20 cellular contexts compared by ENCODE assay signal in genomic region chr17:73338050-73338491, GRCh38. TPM values are rescaled to one million over a fixed set of nuclear protein-coding genes. Genes with fewer than 3 reads are reported as not detected.
A peak's percentile ranks its signal among the peaks of the same experiment; 100 is the strongest.
DNase-seq lines count a peak whose midpoint lies in the region; ATAC-seq and TF ChIP-seq lines count a peak whose summit lies in the region.
"Had no signal": no experiment of that assay in that cellular context is flagged by ENCODE, and none has a peak within 500 bp of the region (broad histone marks: within the 10 kb centered on the region; RNA-seq: fewer than 3 reads in every experiment).

No MANE protein-coding gene starts in this region.

- WGBS in SK-N-SH (ENCODE audit: low lambda C conversion rate) = 94% methylated on average over 13 of the region's 13 CpGs
- WGBS in esophagus muscularis mucosa = 42% methylated on average over 12 of the region's 13 CpGs

- no peaks in the 10 kb centered on the region for H3K36me3 Mint-ChIP-seq in nephron progenitor cell (ENCODE audit: low read depth)

- peaks cover 9% of the 10 kb centered on the region for H3F3A ChIP-seq in SK-N-SH (replicated peaks; ENCODE audit: insufficient read depth)

- peaks cover 3% of the 10 kb centered on the region for H3K27me3 Mint-ChIP-seq in nephron progenitor cell (ENCODE audit: low read depth, poor library complexity)
- H3K27me3 Mint-ChIP-seq: dendritic cell treated with granulocyte-macrophage colony-stimulating factor and Interleukin-4, amounts not matched to agents 40 ng/mL and 50 ng/mL, for 4 days; memory B cell had no signal

- H3K9me2 ChIP-seq in SK-N-SH = no peaks in the 10 kb centered on the region

- CTCF ChIA-PET in SK-N-SH (lab: Yijun Ruan, JAX) = interaction anchor here (0.9 to 2.0 kb wide), 2 partner anchors 27 to 83 kb away, joined by 3 to 9 read pairs; no protein-coding TSS in a partner anchor

- no peaks in the 10 kb centered on the region for H3K79me2 ChIP-seq in SK-N-SH (ENCODE audit: insufficient read depth)

- intact Hi-C loops in esophagus muscularis mucosa (cut with DNase I) = no loop called here
- intact Hi-C loops in uterus (cut with DNase I; ENCODE audit: low total_unique reads) = no loop called here

- peaks cover 13 to 34% of the 10 kb centered on the region in 2 experiments for H3K4me1 ChIP-seq in SK-N-SH (ENCODE audit: control insufficient read depth in 1 of 2, insufficient read depth in 2 of 2, low read depth in 1 of 2, low read length in 1 of 2)
- peaks cover 21 to 50% (median 45%) of the 10 kb centered on the region in 4 donors for H3K4me1 ChIP-seq in esophagus muscularis mucosa
- H3K4me1 ChIP-seq in uterus = peaks cover 0 to 16% of the 10 kb centered on the region in 2 donors

- no peak overlapping the region for H3K4me2 ChIP-seq in SK-N-SH

- TF ChIP-seq EP300 in SK-N-SH (IDR thresholded peaks at IDR 0.05; ENCODE audit: borderline replicate concordance in 1 of 2, low read depth in 1 of 2, low read length in 1 of 2) (no peak), esophagus muscularis mucosa (IDR thresholded peaks at IDR 0.05) (no peak)

- H3K27ac ChIP-seq in SK-N-SH (ENCODE audit: low read depth in 2 of 2, low read length in 1 of 2) = no peak overlapping the region
- peak overlapping the region; percentile 66 to 76 (median 67) for H3K27ac ChIP-seq in esophagus muscularis mucosa (replicated peaks in 1 of 4)
- peak overlapping the region; percentile 89 to 90 for H3K27ac ChIP-seq in uterus
- H3K27ac ChIP-seq: 22Rv1, HL-60, VCaP had no signal

- H3K36me3 ChIP-seq in SK-N-SH (replicated peaks in 1 of 2; ENCODE audit: control insufficient read depth in 1 of 2, insufficient read depth in 2 of 2, low read length in 1 of 2) = no peaks in the 10 kb centered on the region
- no peaks in the 10 kb centered on the region for H3K36me3 ChIP-seq in esophagus muscularis mucosa
- no peaks in the 10 kb centered on the region for H3K36me3 ChIP-seq in uterus
- H3K36me3 ChIP-seq: heart right ventricle, MG63 had no signal

- H2AFZ ChIP-seq in SK-N-SH (ENCODE audit: low read depth) = no peak overlapping the region

- H3K9me3 ChIP-seq in SK-N-SH (no peaks in the 10 kb centered on the region), esophagus muscularis mucosa (no peaks in the 10 kb centered on the region), uterus (no peaks in the 10 kb centered on the region)
- H3K9me3 ChIP-seq: heart right ventricle, MG63 had no signal

- H3K4me1 Mint-ChIP-seq in nephron progenitor cell = peaks cover 68% of the 10 kb centered on the region
- H3K4me1 Mint-ChIP-seq: memory B cell had no signal

- ATAC-seq in SK-N-SH treated with all-trans-retinoic acid at 6 μM for 48 hours (no peak), HG03045 (IDR thresholded peaks at IDR 0.05; ENCODE audit: unreplicated experiment) (no peak)

- TF ChIP-seq POLR2A in esophagus muscularis mucosa (IDR thresholded peaks at IDR 0.05; ENCODE audit: low read depth) (no peak), uterus (IDR thresholded peaks at IDR 0.05) (peak in 1 of 2 donors; percentile 13)

- DNase-seq in SK-N-SH (peak; percentile 38), esophagus muscularis mucosa (ENCODE audit: extremely low spot score) (no peak), nephron progenitor cell (peak; percentile 49), uterus (peak; percentile 46 to 66), GDM1 (lab: John Stamatoyannopoulos, UW) (no peak), germinal center (ENCODE audit: low spot score) (no peak)
- DNase-seq: activated T-cell treated with anti-CD3 and anti-CD28 coated beads, Interleukin-2, amount 50 U/mL, for 48 hours; DMS79 treated with DMSO at 0.1 percent for 48 hours; MG63; NCI-H226; RPMI8226; stimulated activated CD8-positive, alpha-beta memory T cell treated with anti-CD3 and anti-CD28 coated beads, Interleukin-4, amount 100 ng/mL, for 48 hours had no signal

- H3K27me3 ChIP-seq in SK-N-SH (ENCODE audit: insufficient read depth) (no peaks in the 10 kb centered on the region), esophagus muscularis mucosa (no peaks in the 10 kb centered on the region), uterus (no peaks in the 10 kb centered on the region)
- H3K27me3 ChIP-seq: heart right ventricle, MG63 had no signal

- no peak for TF ChIP-seq RAD21 in SK-N-SH (IDR thresholded peaks at IDR 0.05; ENCODE audit: low read length)

- peak overlapping the region; percentile 94 for H3K27ac Mint-ChIP-seq in nephron progenitor cell
- H3K27ac Mint-ChIP-seq: dendritic cell treated with granulocyte-macrophage colony-stimulating factor and Interleukin-4, amounts not matched to agents 40 ng/mL and 50 ng/mL, for 4 days had no signal

- H3K9ac ChIP-seq in SK-N-SH = no peak overlapping the region

- TF ChIP-seq CTCF in SK-N-SH (IDR thresholded peaks at IDR 0.05) (no peak), esophagus muscularis mucosa (IDR thresholded peaks at IDR 0.05) (no peak), nephron progenitor cell (IDR thresholded peaks at IDR 0.05) (no peak), uterus (IDR thresholded peaks at IDR 0.05) (no peak)

- H3K4me3 Mint-ChIP-seq in nephron progenitor cell = no peak overlapping the region
- H3K4me3 Mint-ChIP-seq: dendritic cell treated with granulocyte-macrophage colony-stimulating factor and Interleukin-4, amounts not matched to agents 40 ng/mL and 50 ng/mL, for 4 days; memory B cell had no signal

- H3K4me3 ChIP-seq in SK-N-SH (ENCODE audit: low read depth in 2 of 2, low read length in 1 of 2) (no peak overlapping the region), esophagus muscularis mucosa (peak overlapping the region; percentile 17 to 40 (median 33)), uterus (peak overlapping the region in 1 of 2 donors; percentile 20)
- H3K4me3 ChIP-seq: heart right ventricle, MG63 had no signal

- H3K9me3 Mint-ChIP-seq in nephron progenitor cell = no peaks in the 10 kb centered on the region
- H3K9me3 Mint-ChIP-seq: dendritic cell treated with granulocyte-macrophage colony-stimulating factor and Interleukin-4, amounts not matched to agents 40 ng/mL and 50 ng/mL, for 4 days; memory B cell had no signal

- no peaks in the 10 kb centered on the region for H4K20me1 ChIP-seq in SK-N-SH (ENCODE audit: insufficient read depth)

- POLR2A ChIA-PET in SK-N-SH (lab: Yijun Ruan, JAX) = no interaction called here

TF ChIP-seq in SK-N-SH, 30 proteins besides CTCF, POLR2A, EP300 and RAD21 (continues in another document):
- TF ChIP-seq EZH2phosphoT487 (IDR thresholded peaks at IDR 0.05; ENCODE audit: borderline replicate concordance, low read depth) (no peak), CHD2 (IDR thresholded peaks at IDR 0.05; ENCODE audit: low read length, partially characterized antibody) (no peak), ELF1 (IDR thresholded peaks at IDR 0.05) (no peak)

TF ChIP-seq in SK-N-SH treated with all-trans-retinoic acid at 6 μM for 48 hours, 23 proteins besides CTCF, POLR2A, EP300 and RAD21 (continues in another document):
- TF ChIP-seq RARB (CRISPR knock-in tag; IDR thresholded peaks at IDR 0.05) = no peak
- TF ChIP-seq, protein P1, sequence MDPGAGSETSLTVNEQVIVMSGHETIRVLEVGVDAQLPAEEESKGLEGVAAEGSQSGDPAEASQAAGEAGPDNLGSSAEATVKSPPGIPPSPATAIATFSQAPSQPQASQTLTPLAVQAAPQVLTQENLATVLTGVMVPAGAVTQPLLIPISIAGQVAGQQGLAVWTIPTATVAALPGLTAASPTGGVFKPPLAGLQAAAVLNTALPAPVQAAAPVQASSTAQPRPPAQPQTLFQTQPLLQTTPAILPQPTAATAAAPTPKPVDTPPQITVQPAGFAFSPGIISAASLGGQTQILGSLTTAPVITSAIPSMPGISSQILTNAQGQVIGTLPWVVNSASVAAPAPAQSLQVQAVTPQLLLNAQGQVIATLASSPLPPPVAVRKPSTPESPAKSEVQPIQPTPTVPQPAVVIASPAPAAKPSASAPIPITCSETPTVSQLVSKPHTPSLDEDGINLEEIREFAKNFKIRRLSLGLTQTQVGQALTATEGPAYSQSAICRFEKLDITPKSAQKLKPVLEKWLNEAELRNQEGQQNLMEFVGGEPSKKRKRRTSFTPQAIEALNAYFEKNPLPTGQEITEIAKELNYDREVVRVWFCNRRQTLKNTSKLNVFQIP (CRISPR knock-in tag; IDR thresholded peaks at IDR 0.05; ENCODE audit: borderline replicate concordance, low read depth) = no peak
- no peak for TF ChIP-seq ZNF565 (CRISPR knock-in tag; conservative IDR thresholded peaks at IDR 0.05; ENCODE audit: low read depth)
- TF ChIP-seq, protein P2, sequence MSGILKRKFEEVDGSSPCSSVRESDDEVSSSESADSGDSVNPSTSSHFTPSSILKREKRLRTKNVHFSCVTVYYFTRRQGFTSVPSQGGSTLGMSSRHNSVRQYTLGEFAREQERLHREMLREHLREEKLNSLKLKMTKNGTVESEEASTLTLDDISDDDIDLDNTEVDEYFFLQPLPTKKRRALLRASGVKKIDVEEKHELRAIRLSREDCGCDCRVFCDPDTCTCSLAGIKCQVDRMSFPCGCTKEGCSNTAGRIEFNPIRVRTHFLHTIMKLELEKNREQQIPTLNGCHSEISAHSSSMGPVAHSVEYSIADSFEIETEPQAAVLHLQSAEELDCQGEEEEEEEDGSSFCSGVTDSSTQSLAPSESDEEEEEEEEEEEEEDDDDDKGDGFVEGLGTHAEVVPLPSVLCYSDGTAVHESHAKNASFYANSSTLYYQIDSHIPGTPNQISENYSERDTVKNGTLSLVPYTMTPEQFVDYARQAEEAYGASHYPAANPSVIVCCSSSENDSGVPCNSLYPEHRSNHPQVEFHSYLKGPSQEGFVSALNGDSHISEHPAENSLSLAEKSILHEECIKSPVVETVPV (CRISPR knock-in tag; IDR thresholded peaks at IDR 0.05) = no peak
- TF ChIP-seq ARNTL (CRISPR knock-in tag; IDR thresholded peaks at IDR 0.05; ENCODE audit: borderline replicate concordance, low read depth) = no peak
- no peak for TF ChIP-seq TCF4 (CRISPR knock-in tag; IDR thresholded peaks at IDR 0.05; ENCODE audit: borderline replicate concordance)
- TF ChIP-seq SNAI2 (CRISPR knock-in tag; IDR thresholded peaks at IDR 0.05) = no peak

RNA-seq across cellular contexts. Expression of gene CDC42EP4, which starts 26.3 kb away (rescaled TPM):
- polyA plus RNA-seq in SK-N-SH (2012; rRNA removed) = 23.7 and 28.3 TPM in 2 replicates
- 16.3 and 24.6 TPM in 2 replicates for polyA plus RNA-seq in SK-N-SH (2012; cell fraction: cytosol; rRNA removed)
- 15.8 and 17.1 TPM in 2 replicates for polyA plus RNA-seq in SK-N-SH (2012; cell fraction: nucleus; rRNA removed)
- 100 to 1,000 TPM in 2 of 4 donors, 10 to 100 TPM in 2; 48.6 to 129 (median 104) TPM for total RNA-seq in esophagus muscularis mucosa
- 100 to 1,000 TPM in 1 of 4 donors, 10 to 100 TPM in 3; 26.6 to 131 (median 70.7) TPM for total RNA-seq in uterus

Comparison
In these comparisons a context has a peak if more than half of its experiments do, and no peak if none do; other contexts are left out.
1. DNase-seq: peak in SK-N-SH (single experiment), nephron progenitor cell (single experiment) and uterus (2 of 2); none in esophagus muscularis mucosa (single experiment), GDM1 (single experiment) and germinal center (single experiment).
2. H3K27ac ChIP-seq: peak in esophagus muscularis mucosa (4 of 4) and uterus (2 of 2); none in SK-N-SH (0 of 2).
3. H3K4me3 ChIP-seq: peak in esophagus muscularis mucosa (4 of 4); none in SK-N-SH (0 of 2).